In genomic region chr19:32345261-32346207, GRCh38 we compare ENCODE assay signal across 1 cellular context.
TF ChIP-seq lines count a peak whose summit lies in the region.

Gene ZNF507, plus strand, starts transcription at chr19:32345610. Its CDS starts 7,221 bp downstream, at chr19:32352831.

TF ChIP-seq in K562, 482 proteins besides CTCF, POLR2A, EP300 and RAD21 (continued from another document):
- TF ChIP-seq CHD2 (IDR thresholded peaks at IDR 0.05; ENCODE audit: low read depth, low read length) = 0 out of 2 replicates have a peak, but pooled peaks have one; percentile 22
- TF ChIP-seq SRSF9 (IDR thresholded peaks at IDR 0.05; ENCODE audit: borderline replicate concordance, low read depth, low read length) = no peak
- no peak for TF ChIP-seq RFX7 (CRISPR knock-in tag; IDR thresholded peaks at IDR 0.05)
- TF ChIP-seq ELF4 (CRISPR knock-in tag; IDR thresholded peaks at IDR 0.05) = no peak
- TF ChIP-seq PTTG1 (tag; IDR thresholded peaks at IDR 0.05; ENCODE audit: low read depth) = no peak
- no peak for TF ChIP-seq FUS (optimal IDR thresholded peaks at IDR 0.05; ENCODE audit: low read depth, low read length)
- no peak for TF ChIP-seq NR3C1 (CRISPR knock-in tag; IDR thresholded peaks at IDR 0.05)
- TF ChIP-seq, protein P1, sequence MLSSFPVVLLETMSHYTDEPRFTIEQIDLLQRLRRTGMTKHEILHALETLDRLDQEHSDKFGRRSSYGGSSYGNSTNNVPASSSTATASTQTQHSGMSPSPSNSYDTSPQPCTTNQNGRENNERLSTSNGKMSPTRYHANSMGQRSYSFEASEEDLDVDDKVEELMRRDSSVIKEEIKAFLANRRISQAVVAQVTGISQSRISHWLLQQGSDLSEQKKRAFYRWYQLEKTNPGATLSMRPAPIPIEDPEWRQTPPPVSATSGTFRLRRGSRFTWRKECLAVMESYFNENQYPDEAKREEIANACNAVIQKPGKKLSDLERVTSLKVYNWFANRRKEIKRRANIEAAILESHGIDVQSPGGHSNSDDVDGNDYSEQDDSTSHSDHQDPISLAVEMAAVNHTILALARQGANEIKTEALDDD (IDR thresholded peaks at IDR 0.05) = no peak
- TF ChIP-seq TAF15 (IDR thresholded peaks at IDR 0.05; ENCODE audit: low read depth, low read length) = no peak
- no peak for TF ChIP-seq NR2F6 (CRISPR knock-in tag; IDR thresholded peaks at IDR 0.05)
- TF ChIP-seq SMARCB1 (IDR thresholded peaks at IDR 0.05; ENCODE audit: insufficient read length, low read depth) = no peak
- no peak for TF ChIP-seq ZNF175 (CRISPR knock-in tag; IDR thresholded peaks at IDR 0.05; ENCODE audit: low read depth)
- TF ChIP-seq ZNF561 (CRISPR knock-in tag; conservative IDR thresholded peaks at IDR 0.05) = no peak
- peak; percentile 53 for TF ChIP-seq TAF1 (IDR thresholded peaks at IDR 0.05; ENCODE audit: control insufficient read depth, extremely low read depth, insufficient read depth, low read length, severe bottlenecking)
- peak; percentile 39; the same call in 1 of the 2 replicates for TF ChIP-seq KLF1 (tag; IDR thresholded peaks at IDR 0.05)
- TF ChIP-seq KDM5B (IDR thresholded peaks at IDR 0.05; ENCODE audit: insufficient replicate concordance, low read depth, low read length) = no peak
- TF ChIP-seq HDAC8 (tag; IDR thresholded peaks at IDR 0.05) = no peak
- TF ChIP-seq GTF2F1 (IDR thresholded peaks at IDR 0.05; ENCODE audit: low read depth, low read length) = 0 out of 2 replicates have a peak, but pooled peaks have one; percentile 18
- no peak for TF ChIP-seq ZNF121 (CRISPR knock-in tag; conservative IDR thresholded peaks at IDR 0.05)
- no peak for TF ChIP-seq TCF7 (IDR thresholded peaks at IDR 0.05; ENCODE audit: borderline replicate concordance)
- no peak; a peak in 1 of 4 replicates for TF ChIP-seq UBTF (IDR thresholded peaks at IDR 0.05; ENCODE audit: borderline replicate concordance in 1 of 2, low read depth in 2 of 2, low read length in 2 of 2)
- TF ChIP-seq SRF (CRISPR knock-in tag; IDR thresholded peaks at IDR 0.05) = no peak
- no peak for TF ChIP-seq RBM34 (IDR thresholded peaks at IDR 0.05; ENCODE audit: borderline replicate concordance, insufficient read depth, low read length)
- no peak for TF ChIP-seq NFE2L1 (tag; IDR thresholded peaks at IDR 0.05; ENCODE audit: borderline replicate concordance, low read depth)
- no peak for TF ChIP-seq SNAPC5 (CRISPR knock-in tag; IDR thresholded peaks at IDR 0.05)
- TF ChIP-seq MCM3 (IDR thresholded peaks at IDR 0.05) = no peak
- TF ChIP-seq POLR2G (IDR thresholded peaks at IDR 0.05; ENCODE audit: low read depth, low read length) = peak; percentile 87
- TF ChIP-seq, protein P2, sequence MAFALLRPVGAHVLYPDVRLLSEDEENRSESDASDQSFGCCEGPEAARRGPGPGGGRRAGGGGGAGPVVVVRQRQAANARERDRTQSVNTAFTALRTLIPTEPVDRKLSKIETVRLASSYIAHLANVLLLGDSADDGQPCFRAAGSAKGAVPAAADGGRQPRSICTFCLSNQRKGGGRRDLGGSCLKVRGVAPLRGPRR (CRISPR knock-in tag; IDR thresholded peaks at IDR 0.05) = no peak
- TF ChIP-seq POU5F1 (IDR thresholded peaks at IDR 0.05; ENCODE audit: borderline replicate concordance, low read depth, low read length, partially characterized antibody) = no peak
- no peak for TF ChIP-seq ZBTB17 (CRISPR knock-in tag; IDR thresholded peaks at IDR 0.05)
- no peak for TF ChIP-seq SMARCC2 (IDR thresholded peaks at IDR 0.05; ENCODE audit: low read depth)
- TF ChIP-seq, protein P3, sequence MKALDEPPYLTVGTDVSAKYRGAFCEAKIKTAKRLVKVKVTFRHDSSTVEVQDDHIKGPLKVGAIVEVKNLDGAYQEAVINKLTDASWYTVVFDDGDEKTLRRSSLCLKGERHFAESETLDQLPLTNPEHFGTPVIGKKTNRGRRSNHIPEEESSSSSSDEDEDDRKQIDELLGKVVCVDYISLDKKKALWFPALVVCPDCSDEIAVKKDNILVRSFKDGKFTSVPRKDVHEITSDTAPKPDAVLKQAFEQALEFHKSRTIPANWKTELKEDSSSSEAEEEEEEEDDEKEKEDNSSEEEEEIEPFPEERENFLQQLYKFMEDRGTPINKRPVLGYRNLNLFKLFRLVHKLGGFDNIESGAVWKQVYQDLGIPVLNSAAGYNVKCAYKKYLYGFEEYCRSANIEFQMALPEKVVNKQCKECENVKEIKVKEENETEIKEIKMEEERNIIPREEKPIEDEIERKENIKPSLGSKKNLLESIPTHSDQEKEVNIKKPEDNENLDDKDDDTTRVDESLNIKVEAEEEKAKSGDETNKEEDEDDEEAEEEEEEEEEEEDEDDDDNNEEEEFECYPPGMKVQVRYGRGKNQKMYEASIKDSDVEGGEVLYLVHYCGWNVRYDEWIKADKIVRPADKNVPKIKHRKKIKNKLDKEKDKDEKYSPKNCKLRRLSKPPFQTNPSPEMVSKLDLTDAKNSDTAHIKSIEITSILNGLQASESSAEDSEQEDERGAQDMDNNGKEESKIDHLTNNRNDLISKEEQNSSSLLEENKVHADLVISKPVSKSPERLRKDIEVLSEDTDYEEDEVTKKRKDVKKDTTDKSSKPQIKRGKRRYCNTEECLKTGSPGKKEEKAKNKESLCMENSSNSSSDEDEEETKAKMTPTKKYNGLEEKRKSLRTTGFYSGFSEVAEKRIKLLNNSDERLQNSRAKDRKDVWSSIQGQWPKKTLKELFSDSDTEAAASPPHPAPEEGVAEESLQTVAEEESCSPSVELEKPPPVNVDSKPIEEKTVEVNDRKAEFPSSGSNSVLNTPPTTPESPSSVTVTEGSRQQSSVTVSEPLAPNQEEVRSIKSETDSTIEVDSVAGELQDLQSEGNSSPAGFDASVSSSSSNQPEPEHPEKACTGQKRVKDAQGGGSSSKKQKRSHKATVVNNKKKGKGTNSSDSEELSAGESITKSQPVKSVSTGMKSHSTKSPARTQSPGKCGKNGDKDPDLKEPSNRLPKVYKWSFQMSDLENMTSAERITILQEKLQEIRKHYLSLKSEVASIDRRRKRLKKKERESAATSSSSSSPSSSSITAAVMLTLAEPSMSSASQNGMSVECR (CRISPR knock-in tag; IDR thresholded peaks at IDR 0.05) = peak; percentile 64
- TF ChIP-seq MITF (IDR thresholded peaks at IDR 0.05) = peak; percentile 75; the same call in 1 of the 2 replicates
- no peak for TF ChIP-seq ZNF79 (CRISPR knock-in tag; IDR thresholded peaks at IDR 0.05; ENCODE audit: low read depth)
- TF ChIP-seq CHD4 (IDR thresholded peaks at IDR 0.05; ENCODE audit: insufficient read depth, insufficient replicate concordance, low read depth, low read length, poor library complexity, severe bottlenecking) = no peak
- no peak for TF ChIP-seq JUND (IDR thresholded peaks at IDR 0.05; ENCODE audit: borderline replicate concordance, low read depth, low read length)
- TF ChIP-seq JUND (tag; IDR thresholded peaks at IDR 0.05; ENCODE audit: borderline replicate concordance, low read depth, low read length) = no peak
- TF ChIP-seq MLX (CRISPR knock-in tag; conservative IDR thresholded peaks at IDR 0.05) = no peak
- TF ChIP-seq, protein P4, sequence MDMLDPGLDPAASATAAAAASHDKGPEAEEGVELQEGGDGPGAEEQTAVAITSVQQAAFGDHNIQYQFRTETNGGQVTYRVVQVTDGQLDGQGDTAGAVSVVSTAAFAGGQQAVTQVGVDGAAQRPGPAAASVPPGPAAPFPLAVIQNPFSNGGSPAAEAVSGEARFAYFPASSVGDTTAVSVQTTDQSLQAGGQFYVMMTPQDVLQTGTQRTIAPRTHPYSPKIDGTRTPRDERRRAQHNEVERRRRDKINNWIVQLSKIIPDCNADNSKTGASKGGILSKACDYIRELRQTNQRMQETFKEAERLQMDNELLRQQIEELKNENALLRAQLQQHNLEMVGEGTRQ (CRISPR knock-in tag; IDR thresholded peaks at IDR 0.05) = peak; percentile 99
- no peak for TF ChIP-seq IFI16 (CRISPR knock-in tag; IDR thresholded peaks at IDR 0.05)
TF ChIP-seq in K562: peak in this region for 109.
